8 cellular contexts compared by ENCODE assay signal in genomic region chr22:17891427-17892167, GRCh38.
DNase-seq lines count a peak whose midpoint lies in the region; ATAC-seq and TF ChIP-seq lines count a peak whose summit lies in the region.

No MANE protein-coding gene starts in this region.

- H3K27me3 ChIP-seq in MM.1S (replicated peaks; ENCODE audit: insufficient read depth, low read length) (no peaks in the 10 kb centered on the region), mesendoderm (ENCODE audit: insufficient read depth, low read length, poor library complexity) (no peaks in the 10 kb centered on the region)

- H3K4me2 ChIP-seq in MM.1S (ENCODE audit: low read depth, low read length) (no peak overlapping the region), mesendoderm (ENCODE audit: low read length) (no peak overlapping the region)

- no peak overlapping the region for H2AK5ac ChIP-seq in mesendoderm (ENCODE audit: low read length)

- H2BK5ac ChIP-seq in mesendoderm (ENCODE audit: low read length): no peak overlapping the region

- H4K5ac ChIP-seq in mesendoderm (ENCODE audit: low read length): no peak overlapping the region

- no peak overlapping the region for H3K23ac ChIP-seq in mesendoderm (ENCODE audit: low read length)

- H3K56ac ChIP-seq in mesendoderm (ENCODE audit: low read length): no peak overlapping the region

- WGBS in mesendoderm (ENCODE audit: extremely low coverage, insufficient coverage, low lambda C conversion rate): no CpG with 5 or more reads among the region's 12 CpGs

- H3K36me3 ChIP-seq in MM.1S (replicated peaks; ENCODE audit: insufficient read depth, low read length): no peaks in the 10 kb centered on the region
- peaks cover 4% of the 10 kb centered on the region for H3K36me3 ChIP-seq in mesendoderm (ENCODE audit: control insufficient read depth, insufficient read depth, low read length)

- H3F3A ChIP-seq in MM.1S (ENCODE audit: insufficient read depth, low read length): no peaks in the 10 kb centered on the region

- H3K4me3 ChIP-seq in MM.1S (ENCODE audit: low read length) (no peak overlapping the region), choroid plexus epithelial cell (ENCODE audit: low read depth, low read length) (no peak overlapping the region), mesendoderm (ENCODE audit: low read length) (no peak overlapping the region)

- no peak overlapping the region for H4K8ac ChIP-seq in mesendoderm (ENCODE audit: low read depth, low read length)

- H2BK15ac ChIP-seq in mesendoderm (replicated peaks; ENCODE audit: low read depth): no peak overlapping the region

- DNase-seq in COLO668 (lab: John Stamatoyannopoulos, UW; ENCODE audit: unreplicated experiment) (peak; percentile 9), MM.1S (no peak), choroid plexus epithelial cell (ENCODE audit: low read depth) (no peak), mesendoderm (peak; percentile 34), NAMALWA (ENCODE audit: low spot score) (no peak)

- H3K18ac ChIP-seq in mesendoderm (ENCODE audit: low read length): no peak overlapping the region

- H2AFZ ChIP-seq in MM.1S (ENCODE audit: low read length): no peak overlapping the region

- ATAC-seq in GM18498 (IDR thresholded peaks at IDR 0.05; ENCODE audit: unreplicated experiment) (no peak), HG03442 (IDR thresholded peaks at IDR 0.05; ENCODE audit: unreplicated experiment) (no peak), GM21723 (IDR thresholded peaks at IDR 0.05; ENCODE audit: unreplicated experiment) (no peak)

- H3K9me3 ChIP-seq in MM.1S (replicated peaks; ENCODE audit: insufficient read depth, low read length): no peaks in the 10 kb centered on the region

- H3K79me1 ChIP-seq in mesendoderm (ENCODE audit: low read length): no peaks in the 10 kb centered on the region

- no peaks in the 10 kb centered on the region for H3K79me2 ChIP-seq in MM.1S (ENCODE audit: low read length)
- H3K79me2 ChIP-seq in mesendoderm (ENCODE audit: control insufficient read depth, insufficient read depth, low read length): no peaks in the 10 kb centered on the region

- peak; percentile 22 for TF ChIP-seq CTCF in MM.1S (IDR thresholded peaks at IDR 0.05; ENCODE audit: low read length)
- peak; percentile 50 for TF ChIP-seq CTCF in choroid plexus epithelial cell (conservative IDR thresholded peaks at IDR 0.05; ENCODE audit: low read depth, low read length)

- no peaks in the 10 kb centered on the region for H4K20me1 ChIP-seq in MM.1S (ENCODE audit: insufficient read depth, low read length)

- H3K27ac ChIP-seq in MM.1S (ENCODE audit: low read length) (no peak overlapping the region), mesendoderm (ENCODE audit: low read depth, low read length) (no peak overlapping the region)

- H2BK120ac ChIP-seq in mesendoderm (ENCODE audit: low read depth, low read length): no peak overlapping the region

- H3K4me1 ChIP-seq in MM.1S (ENCODE audit: low read length): no peaks in the 10 kb centered on the region
- no peaks in the 10 kb centered on the region for H3K4me1 ChIP-seq in mesendoderm (ENCODE audit: control insufficient read depth, low read depth, low read length)

- H3K9ac ChIP-seq in MM.1S (ENCODE audit: low read length) (no peak overlapping the region), mesendoderm (ENCODE audit: low read length) (no peak overlapping the region)

- no peak overlapping the region for H3K4ac ChIP-seq in mesendoderm (ENCODE audit: low read depth, low read length)

- no peaks in the 10 kb centered on the region for H3K9me2 ChIP-seq in MM.1S (replicated peaks; ENCODE audit: insufficient read depth, low read length)

Comparison
In these comparisons a context has a peak if more than half of its experiments do, and no peak if none do; other contexts are left out.
1. DNase-seq: peak in COLO668 (single experiment) and mesendoderm (single experiment); none in MM.1S (single experiment), choroid plexus epithelial cell (single experiment) and NAMALWA (single experiment).